Comparison of ENCODE assay signal across 19 cellular contexts in the genomic region with DNA sequence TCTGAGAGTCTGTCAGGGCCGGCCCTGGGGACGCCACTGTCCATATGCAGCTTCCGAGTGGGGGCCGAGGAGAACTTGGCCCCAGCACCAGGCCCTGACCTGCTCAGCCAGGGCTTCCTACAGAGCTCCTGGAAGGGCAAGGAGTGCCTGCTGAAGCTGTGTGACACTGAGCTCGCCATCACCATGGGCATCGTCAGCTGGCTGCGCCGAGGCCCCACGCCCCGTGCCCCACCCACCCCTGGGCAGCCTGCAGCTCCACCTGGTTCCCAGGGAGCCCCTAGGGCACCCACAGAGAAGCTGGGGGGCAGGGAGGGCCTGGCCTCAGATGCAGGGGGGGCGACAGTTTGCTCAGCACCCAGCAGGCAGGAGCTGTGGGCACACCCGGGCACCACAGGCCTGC. TPM values are rescaled to one million over a fixed set of nuclear protein-coding genes. Genes with fewer than 3 reads are reported as not detected.
A peak's percentile ranks its signal among the peaks of the same experiment; 100 is the strongest.
DNase-seq lines count a peak whose midpoint lies in the region; ATAC-seq, FAIRE-seq and TF ChIP-seq lines count a peak whose summit lies in the region.
"Had no signal": no experiment of that assay in that cellular context is flagged by ENCODE, and none has a peak within 500 bp of the region (broad histone marks: within the 10 kb centered on the region; RNA-seq: fewer than 3 reads in every experiment).

No MANE protein-coding gene starts in this region.

- FAIRE-seq in kidney (lab: Jason Lieb, UNC) = no peak
- FAIRE-seq: G401.6, GM12892, H54 had no signal

- no peaks in the 10 kb centered on the region for H3K4me1 Mint-ChIP-seq in osteocyte (ENCODE audit: unreplicated experiment)
- H3K4me1 Mint-ChIP-seq: CD4-positive, alpha-beta memory T cell had no signal

- H3K36me3 Mint-ChIP-seq in osteocyte (ENCODE audit: unreplicated experiment) = no peaks in the 10 kb centered on the region
- H3K36me3 Mint-ChIP-seq: CD4-positive, alpha-beta memory T cell had no signal

- H3K4me3 Mint-ChIP-seq in osteocyte (ENCODE audit: unreplicated experiment) = no peak overlapping the region
- H3K4me3 Mint-ChIP-seq: CD4-positive, alpha-beta memory T cell; HFFc6 had no signal

- intact Hi-C loops in kidney (cut with DNase I) = no loop called here

- H3K9ac ChIP-seq in kidney (ENCODE audit: low read length in 2 of 2) = no peak overlapping the region

- TF ChIP-seq CTCF in kidney (IDR thresholded peaks at IDR 0.05; ENCODE audit: borderline replicate concordance, extremely low read depth, insufficient read depth) = no peak
- no peak for TF ChIP-seq CTCF in osteocyte (IDR thresholded peaks at IDR 0.05)

- no peaks in the 10 kb centered on the region for H3K4me1 ChIP-seq in kidney (ENCODE audit: control insufficient read depth in 1 of 2, insufficient read depth in 1 of 2, low read depth in 1 of 2, low read length in 2 of 2)
- H3K4me1 ChIP-seq: HAP-1 had no signal

- no peaks in the 10 kb centered on the region for H3K9me3 ChIP-seq in kidney (ENCODE audit: control insufficient read depth in 1 of 2, low read length in 2 of 2)
- H3K9me3 ChIP-seq: HAP-1 had no signal

- H3K27ac Mint-ChIP-seq in osteocyte (ENCODE audit: unreplicated experiment) = no peak overlapping the region
- H3K27ac Mint-ChIP-seq: CD4-positive, alpha-beta memory T cell; HFFc6 had no signal

- peak; percentile 67 for DNase-seq in kidney
- DNase-seq in mesenteric fat pad (ENCODE audit: low spot score) = peak; percentile 81
- DNase-seq in osteocyte (ENCODE audit: extremely low spot score, unreplicated experiment) = peak; percentile 81
- no peak for DNase-seq in SW 1271 (lab: John Stamatoyannopoulos, UW)
- no peak for DNase-seq in activated T-cell treated with anti-CD3 and anti-CD28 coated beads, Interleukin-2, amount 50 U/mL, for 1 hour
- DNase-seq: CD4-positive, alpha-beta memory T cell; COR-L47; DMS153; DND-41; GOT3; HFFc6 had no signal

- no peak overlapping the region for H3K27ac ChIP-seq in kidney (ENCODE audit: low read depth in 2 of 2, low read length in 2 of 2)

- H3K36me3 ChIP-seq in kidney (ENCODE audit: control insufficient read depth in 1 of 2, insufficient read depth in 2 of 2, low read length in 2 of 2) = no peaks in the 10 kb centered on the region
- H3K36me3 ChIP-seq: HAP-1 had no signal

- no peaks in the 10 kb centered on the region for H3K27me3 Mint-ChIP-seq in osteocyte (ENCODE audit: unreplicated experiment)

- no peak overlapping the region for H3K4me3 ChIP-seq in kidney (ENCODE audit: low read length in 2 of 2)
- H3K4me3 ChIP-seq: HAP-1 had no signal

- no peaks in the 10 kb centered on the region for H3K9me3 Mint-ChIP-seq in osteocyte (ENCODE audit: unreplicated experiment)

- no peak for ATAC-seq in HG03354 (IDR thresholded peaks at IDR 0.05; ENCODE audit: poor library complexity, severe bottlenecking, unreplicated experiment)

RNA-seq across cellular contexts. Expression of gene AMER3, which starts 8.1 kb away (rescaled TPM):
- total RNA-seq in kidney (not detected), mesenteric fat pad (not detected), osteocyte (not detected in 2 replicates)
- not detected for polyA plus RNA-seq in kidney (ENCODE audit: insufficient read depth, low read depth, low replicate concordance)
- total RNA-seq: A172; A673; CD4-positive, alpha-beta memory T cell; HFFc6 had no signal
- polyA plus RNA-seq: BJ; CD4-positive, alpha-beta memory T cell had no signal

RNA-seq across cellular contexts. Expression of gene GPR148, which starts 34.5 kb away (rescaled TPM):
- total RNA-seq in kidney (not detected), mesenteric fat pad (not detected), osteocyte (not detected in 2 replicates)
- polyA plus RNA-seq in kidney (ENCODE audit: insufficient read depth, low read depth, low replicate concordance) = not detected
- total RNA-seq: A172; A673; CD4-positive, alpha-beta memory T cell; HFFc6 had no signal
- polyA plus RNA-seq: BJ; CD4-positive, alpha-beta memory T cell had no signal

Comparison
In these comparisons a context has a peak if more than half of its experiments do, and no peak if none do; other contexts are left out.
1. DNase-seq: peak in kidney (single experiment), mesenteric fat pad (single experiment) and osteocyte (single experiment); none in SW 1271 (0 of 2) and activated T-cell treated with anti-CD3 and anti-CD28 coated beads, Interleukin-2, amount 50 U/mL, for 1 hour (single experiment).